ENCODE assay signal across 27 cellular contexts in genomic region chr20:17944854-17945474, GRCh38. TPM values are rescaled to one million over a fixed set of nuclear protein-coding genes. Genes with fewer than 3 reads are reported as not detected.
DNase-seq lines count a peak whose midpoint lies in the region; ATAC-seq and TF ChIP-seq lines count a peak whose summit lies in the region.
"Had no signal": no experiment of that assay in that cellular context is flagged by ENCODE, and none has a peak within 500 bp of the region (broad histone marks: within the 10 kb centered on the region; RNA-seq: fewer than 3 reads in every experiment).

No MANE protein-coding gene starts in this region.

- POLR2A ChIA-PET in naive thymus-derived CD4-positive, alpha-beta T cell (lab: Charles Lee), result no interaction called here

- H3K9me3 ChIP-seq in naive thymus-derived CD4-positive, alpha-beta T cell (ENCODE audit: control insufficient read depth in 2 of 3, low read length in 3 of 3), result no peaks in the 10 kb centered on the region
- H3K9me3 ChIP-seq: A549, ascending aorta, pancreas, SK-N-SH, thyroid gland, vagina had no signal

- no peaks in the 10 kb centered on the region for H3K27me3 Mint-ChIP-seq in activated naive CD4-positive, alpha-beta T cell treated with anti-CD3 and anti-CD28 coated beads for 36 hours (ENCODE audit: low read depth)
- no peaks in the 10 kb centered on the region; the same call in 1 of the 2 replicates for H3K27me3 Mint-ChIP-seq in HFFc6 (ENCODE audit: insufficient read depth)
- H3K27me3 Mint-ChIP-seq in activated T-helper 1 cell treated with anti-CD3 and anti-CD28 coated beads, Interleukin-12 subunit alpha, Interleukin-12 subunit beta, Interleukin-2, Interleukin-4 antibody, amounts not matched to agents 30 ng/mL and 10 ng/mL and 1 ng/mL, durations not matched to agents 14 hours and 24 hours and 36 hours (ENCODE audit: insufficient read depth), result no peaks in the 10 kb centered on the region
- no peaks in the 10 kb centered on the region for H3K27me3 Mint-ChIP-seq in naive thymus-derived CD4-positive, alpha-beta T cell
- H3K27me3 Mint-ChIP-seq: activated naive CD8-positive, alpha-beta T cell treated with anti-CD3 and anti-CD28 coated beads, Interleukin-2, amount 10 ng/mL, durations not matched to agents 7 days and 5 days; CD4-positive, alpha-beta T cell had no signal

- CTCF ChIA-PET in activated naive CD4-positive, alpha-beta T cell treated with anti-CD3 and anti-CD28 coated beads for 36 hours (lab: Charles Lee), result interaction anchor here (0.8 kb wide), 1 partner anchor 269 kb away, joined by 3 read pairs; no protein-coding TSS in a partner anchor
- CTCF ChIA-PET in naive thymus-derived CD4-positive, alpha-beta T cell (lab: Charles Lee), result no interaction called here

- peaks cover 14 to 76% (median 20%) of the 10 kb centered on the region in 3 experiments for H3K36me3 ChIP-seq in naive thymus-derived CD4-positive, alpha-beta T cell (ENCODE audit: control insufficient read depth in 2 of 3, insufficient read depth in 3 of 3, low read length in 3 of 3)

- no peaks in the 10 kb centered on the region for H3K27me3 ChIP-seq in naive thymus-derived CD4-positive, alpha-beta T cell (ENCODE audit: control insufficient read depth in 2 of 2, insufficient read depth in 2 of 2, low read length in 2 of 2)
- H3K27me3 ChIP-seq: ascending aorta, pancreas, thyroid gland, vagina had no signal

- TF ChIP-seq CTCF in HFFc6 (IDR thresholded peaks at IDR 0.05), result no peak

- peak overlapping the region; percentile 39 for H3K27ac Mint-ChIP-seq in activated naive CD4-positive, alpha-beta T cell treated with anti-CD3 and anti-CD28 coated beads for 36 hours
- peak overlapping the region; percentile 61 for H3K27ac Mint-ChIP-seq in HFFc6
- peak overlapping the region; percentile 0 for H3K27ac Mint-ChIP-seq in activated T-helper 1 cell treated with anti-CD3 and anti-CD28 coated beads, Interleukin-12 subunit alpha, Interleukin-12 subunit beta, Interleukin-2, Interleukin-4 antibody, amounts not matched to agents 30 ng/mL and 10 ng/mL and 1 ng/mL, durations not matched to agents 14 hours and 24 hours and 36 hours
- H3K27ac Mint-ChIP-seq in naive thymus-derived CD4-positive, alpha-beta T cell, result peak overlapping the region in 5 of 9 donors; percentile 15 to 62 (median 25)
- H3K27ac Mint-ChIP-seq: activated naive CD8-positive, alpha-beta T cell treated with anti-CD3 and anti-CD28 coated beads, Interleukin-2, amount 10 ng/mL, durations not matched to agents 7 days and 5 days; CD4-positive, alpha-beta T cell had no signal

- H3K4me1 Mint-ChIP-seq in activated naive CD4-positive, alpha-beta T cell treated with anti-CD3 and anti-CD28 coated beads for 36 hours (ENCODE audit: low read depth), result peaks cover 6% of the 10 kb centered on the region
- peaks cover 8% of the 10 kb centered on the region; the same call in 1 of the 2 replicates for H3K4me1 Mint-ChIP-seq in HFFc6 (ENCODE audit: low read depth)
- H3K4me1 Mint-ChIP-seq in activated T-helper 1 cell treated with anti-CD3 and anti-CD28 coated beads, Interleukin-12 subunit alpha, Interleukin-12 subunit beta, Interleukin-2, Interleukin-4 antibody, amounts not matched to agents 30 ng/mL and 10 ng/mL and 1 ng/mL, durations not matched to agents 14 hours and 24 hours and 36 hours (ENCODE audit: low read depth), result peaks cover 46% of the 10 kb centered on the region
- H3K4me1 Mint-ChIP-seq in naive thymus-derived CD4-positive, alpha-beta T cell, result peaks cover 0 to 34% (median 1%) of the 10 kb centered on the region in 7 donors

- ATAC-seq in naive thymus-derived CD4-positive, alpha-beta T cell, result no peak
- ATAC-seq in HG02981 (IDR thresholded peaks at IDR 0.05; ENCODE audit: unreplicated experiment), result no peak
- ATAC-seq: A549; left lobe of liver; pancreas; stimulated activated naive CD8-positive, alpha-beta T cell treated with anti-CD3 and anti-CD28 coated beads, Interleukin-15, Interleukin-2, amounts not matched to agents 100 U/mL and 50 U/mL, for 24 hours had no signal

- H3K4me1 ChIP-seq in naive thymus-derived CD4-positive, alpha-beta T cell (ENCODE audit: control insufficient read depth in 2 of 2, insufficient read depth in 2 of 2, low read length in 2 of 2), result no peaks in the 10 kb centered on the region
- H3K4me1 ChIP-seq: A549, ascending aorta, pancreas, vagina had no signal

- no peak overlapping the region for H3K27ac ChIP-seq in naive thymus-derived CD4-positive, alpha-beta T cell (ENCODE audit: low read depth, low read length)
- H3K27ac ChIP-seq: A549, ascending aorta, pancreas, thyroid gland, vagina had no signal

- H3K9me3 Mint-ChIP-seq in activated naive CD4-positive, alpha-beta T cell treated with anti-CD3 and anti-CD28 coated beads for 36 hours, result no peaks in the 10 kb centered on the region
- H3K9me3 Mint-ChIP-seq in HFFc6, result no peaks in the 10 kb centered on the region
- H3K9me3 Mint-ChIP-seq in activated T-helper 1 cell treated with anti-CD3 and anti-CD28 coated beads, Interleukin-12 subunit alpha, Interleukin-12 subunit beta, Interleukin-2, Interleukin-4 antibody, amounts not matched to agents 30 ng/mL and 10 ng/mL and 1 ng/mL, durations not matched to agents 14 hours and 24 hours and 36 hours, result no peaks in the 10 kb centered on the region
- peaks cover 0 to 2% (median 0%) of the 10 kb centered on the region in 11 donors for H3K9me3 Mint-ChIP-seq in naive thymus-derived CD4-positive, alpha-beta T cell
- H3K9me3 Mint-ChIP-seq: activated naive CD8-positive, alpha-beta T cell treated with anti-CD3 and anti-CD28 coated beads, Interleukin-2, amount 10 ng/mL, durations not matched to agents 7 days and 5 days; CD4-positive, alpha-beta T cell; H9; neural crest cell had no signal

- H3K4me3 ChIP-seq in naive thymus-derived CD4-positive, alpha-beta T cell (ENCODE audit: low read length), result no peak overlapping the region
- H3K4me3 ChIP-seq: A549, ascending aorta, pancreas, thyroid gland, vagina had no signal

- no peak for DNase-seq in activated naive CD4-positive, alpha-beta T cell treated with anti-CD3 and anti-CD28 coated beads for 36 hours
- DNase-seq in activated naive CD4-positive, alpha-beta T cell (lab: John Stamatoyannopoulos, UW), result no peak
- no peak for DNase-seq in HFFc6
- no peak for DNase-seq in activated T-helper 1 cell treated with anti-CD3 and anti-CD28 coated beads, Interleukin-12 subunit alpha, Interleukin-12 subunit beta, Interleukin-2, Interleukin-4 antibody, amounts not matched to agents 30 ng/mL and 10 ng/mL and 1 ng/mL, durations not matched to agents 14 hours and 24 hours and 36 hours (ENCODE audit: low spot score)
- DNase-seq in naive thymus-derived CD4-positive, alpha-beta T cell, result no peak
- no peak for DNase-seq in NCI-H2081 (lab: John Stamatoyannopoulos, UW)
- no peak for DNase-seq in T-helper 9 cell
- DNase-seq: activated CD4-positive, alpha-beta T cell treated with anti-CD3 and anti-CD28 coated beads for 1 hour; activated naive CD8-positive, alpha-beta T cell treated with anti-CD3 and anti-CD28 coated beads, Interleukin-2, amount 10 ng/mL, durations not matched to agents 7 days and 5 days; activated T-cell treated with anti-CD3 and anti-CD28 coated beads, Interleukin-2, amount 50 U/mL, for 48 hours; AML-193; CD4-positive, alpha-beta T cell; effector CD8-positive, alpha-beta T cell; H9; NCI-H1930; NCI-H524; pancreas; SK-N-SH; stimulated activated CD4-positive, alpha-beta T cell treated with anti-CD3 and anti-CD28 coated beads, Interleukin-1b, Interleukin-23, amount 100 ng/mL, for 48 hours; stimulated activated naive CD8-positive, alpha-beta T cell treated with anti-CD3 and anti-CD28 coated beads, Interleukin-15, Interleukin-2, amounts not matched to agents 100 U/mL and 50 U/mL, for 24 hours; thyroid gland had no signal

- H3K36me3 Mint-ChIP-seq in activated naive CD4-positive, alpha-beta T cell treated with anti-CD3 and anti-CD28 coated beads for 36 hours (ENCODE audit: low read depth), result peaks cover 63% of the 10 kb centered on the region
- peaks cover 77% of the 10 kb centered on the region for H3K36me3 Mint-ChIP-seq in HFFc6 (ENCODE audit: low read depth)
- H3K36me3 Mint-ChIP-seq in activated T-helper 1 cell treated with anti-CD3 and anti-CD28 coated beads, Interleukin-12 subunit alpha, Interleukin-12 subunit beta, Interleukin-2, Interleukin-4 antibody, amounts not matched to agents 30 ng/mL and 10 ng/mL and 1 ng/mL, durations not matched to agents 14 hours and 24 hours and 36 hours (ENCODE audit: low read depth), result peaks cover 80% of the 10 kb centered on the region
- peaks cover 10 to 77% (median 27%) of the 10 kb centered on the region in 5 donors for H3K36me3 Mint-ChIP-seq in naive thymus-derived CD4-positive, alpha-beta T cell

- intact Hi-C loops in activated naive CD4-positive, alpha-beta T cell treated with anti-CD3 and anti-CD28 coated beads for 36 hours (cut with micrococcal nuclease), result no loop called here
- intact Hi-C loops in activated T-helper 1 cell treated with anti-CD3 and anti-CD28 coated beads, Interleukin-12 subunit alpha, Interleukin-12 subunit beta, Interleukin-2, Interleukin-4 antibody, amounts not matched to agents 30 ng/mL and 10 ng/mL and 1 ng/mL, durations not matched to agents 14 hours and 24 hours and 36 hours (cut with micrococcal nuclease), result no loop called here
- intact Hi-C loops in naive thymus-derived CD4-positive, alpha-beta T cell (cut with micrococcal nuclease), result loop anchor here in 1 of 2 donors (10.0 kb wide), 1 partner anchor 50 kb away; no protein-coding TSS in a partner anchor

- H3K4me3 Mint-ChIP-seq in activated naive CD4-positive, alpha-beta T cell treated with anti-CD3 and anti-CD28 coated beads for 36 hours, result no peak overlapping the region
- no peak overlapping the region for H3K4me3 Mint-ChIP-seq in HFFc6
- H3K4me3 Mint-ChIP-seq in activated T-helper 1 cell treated with anti-CD3 and anti-CD28 coated beads, Interleukin-12 subunit alpha, Interleukin-12 subunit beta, Interleukin-2, Interleukin-4 antibody, amounts not matched to agents 30 ng/mL and 10 ng/mL and 1 ng/mL, durations not matched to agents 14 hours and 24 hours and 36 hours, result no peak overlapping the region
- no peak overlapping the region for H3K4me3 Mint-ChIP-seq in naive thymus-derived CD4-positive, alpha-beta T cell
- H3K4me3 Mint-ChIP-seq: activated naive CD8-positive, alpha-beta T cell treated with anti-CD3 and anti-CD28 coated beads, Interleukin-2, amount 10 ng/mL, durations not matched to agents 7 days and 5 days; CD4-positive, alpha-beta T cell; H9; neural crest cell had no signal

RNA-seq across cellular contexts. Expression of gene SNX5, which starts 23.6 kb away (rescaled TPM):
- total RNA-seq in activated naive CD4-positive, alpha-beta T cell treated with anti-CD3 and anti-CD28 coated beads for 36 hours, result 100 to 1,000 TPM; 228 to 237 TPM
- 10 to 100 TPM; 69.6 to 97.5 (median 81.8) TPM for total RNA-seq in HFFc6 (2021; fragmentation: NEBNext Ultra II Directional; extraction: Animal tissue kit (Norgen Biotek cat#: 25700))
- 238 and 248 TPM in 2 replicates for total RNA-seq in activated T-helper 1 cell treated with anti-CD3 and anti-CD28 coated beads, Interleukin-12 subunit alpha, Interleukin-12 subunit beta, Interleukin-2, Interleukin-4 antibody, amounts not matched to agents 30 ng/mL and 10 ng/mL and 1 ng/mL, durations not matched to agents 14 hours and 24 hours and 36 hours
- total RNA-seq in naive thymus-derived CD4-positive, alpha-beta T cell, result 100 to 1,000 TPM in 1 of 5 experiments, 10 to 100 TPM in 4; 41.4 to 148 (median 61.9) TPM
- 10 to 100 TPM; 40.2 to 68.0 TPM for polyA plus RNA-seq in naive thymus-derived CD4-positive, alpha-beta T cell

RNA-seq across cellular contexts. Expression of gene MGME1, which starts 23.9 kb away (rescaled TPM):
- 10 to 100 TPM; 28.7 to 30.6 TPM for total RNA-seq in activated naive CD4-positive, alpha-beta T cell treated with anti-CD3 and anti-CD28 coated beads for 36 hours
- 10 to 100 TPM; 12.7 to 19.2 (median 17.9) TPM for total RNA-seq in HFFc6 (2021; fragmentation: NEBNext Ultra II Directional; extraction: Animal tissue kit (Norgen Biotek cat#: 25700))
- total RNA-seq in activated T-helper 1 cell treated with anti-CD3 and anti-CD28 coated beads, Interleukin-12 subunit alpha, Interleukin-12 subunit beta, Interleukin-2, Interleukin-4 antibody, amounts not matched to agents 30 ng/mL and 10 ng/mL and 1 ng/mL, durations not matched to agents 14 hours and 24 hours and 36 hours, result 32.1 and 33.6 TPM in 2 replicates
- 10 to 100 TPM in 4 of 5 experiments, 1 to 10 TPM in 1; 4.9 to 41.0 (median 13.1) TPM for total RNA-seq in naive thymus-derived CD4-positive, alpha-beta T cell
- polyA plus RNA-seq in naive thymus-derived CD4-positive, alpha-beta T cell, result 10 to 100 TPM in 1 of 2 donors, 1 to 10 TPM in 1; 5.4 to 13.3 TPM

Comparison
In these comparisons a context has a peak if more than half of its experiments do, and no peak if none do; other contexts are left out.
1. H3K27ac Mint-ChIP-seq: peak in every context shown above with its lines; median percentile 61 in HFFc6; 39 in activated naive CD4-positive, alpha-beta T cell treated with anti-CD3 and anti-CD28 coated beads for 36 hours; 25 in naive thymus-derived CD4-positive, alpha-beta T cell; 0 in activated T-helper 1 cell treated with anti-CD3 and anti-CD28 coated beads, Interleukin-12 subunit alpha, Interleukin-12 subunit beta, Interleukin-2, Interleukin-4 antibody, amounts not matched to agents 30 ng/mL and 10 ng/mL and 1 ng/mL, durations not matched to agents 14 hours and 24 hours and 36 hours.